In genomic region chr2:31467426-31467825, GRCh38 we compare ENCODE assay signal across 17 cellular contexts. TPM values are rescaled to one million over a fixed set of nuclear protein-coding genes. Genes with fewer than 3 reads are reported as not detected.
A peak's percentile ranks its signal among the peaks of the same experiment; 100 is the strongest.
DNase-seq lines count a peak whose midpoint lies in the region; ATAC-seq and TF ChIP-seq lines count a peak whose summit lies in the region.
"Had no signal": no experiment of that assay in that cellular context is flagged by ENCODE, and none has a peak within 500 bp of the region (broad histone marks: within the 10 kb centered on the region; RNA-seq: fewer than 3 reads in every experiment).

No MANE protein-coding gene starts in this region.

- H3K36me3 ChIP-seq in mucosa of descending colon (ENCODE audit: low read depth), result no peaks in the 10 kb centered on the region
- H3K36me3 ChIP-seq: BLaER1, lower lobe of right lung, thoracic aorta had no signal

- no peaks in the 10 kb centered on the region for H3K9me3 ChIP-seq in mucosa of descending colon
- H3K9me3 ChIP-seq: BLaER1, lower lobe of right lung, thoracic aorta had no signal

- peak; percentile 36 for ATAC-seq in mucosa of descending colon
- ATAC-seq: K562, lower lobe of right lung, SK-N-SH treated with all-trans-retinoic acid at 6 μM for 48 hours had no signal

- intact Hi-C loops in mucosa of descending colon (cut with DNase I, micrococcal nuclease), result no loop called here

- POLR2A ChIA-PET in RWPE1 (lab: Yijun Ruan, JAX; ENCODE audit: low non-redundant PET), result no interaction called here

- TF ChIP-seq CTCF in RWPE1 (conservative IDR thresholded peaks at IDR 0.05; ENCODE audit: low read depth), result no peak
- no peak for TF ChIP-seq CTCF in mucosa of descending colon (IDR thresholded peaks at IDR 0.05)
- TF ChIP-seq CTCF in GM13976 (IDR thresholded peaks at IDR 0.05; ENCODE audit: borderline replicate concordance, control extremely low read depth, extremely low read depth, insufficient read depth, missing control alignments), result no peak

- in situ Hi-C loops in GM13976 (cut with MboI; ENCODE audit: low sequenced_read_pairs, unreplicated experiment), result no loop called here

- no peak overlapping the region for H3K27ac ChIP-seq in RWPE1
- H3K27ac ChIP-seq: BLaER1, lower lobe of right lung, parathyroid adenoma, thoracic aorta had no signal

- no peaks in the 10 kb centered on the region for H3K4me1 ChIP-seq in mucosa of descending colon (ENCODE audit: low read depth)
- H3K4me1 ChIP-seq: BLaER1, lower lobe of right lung, parathyroid adenoma had no signal

- CTCF ChIA-PET in RWPE1 (lab: Yijun Ruan, JAX), result no interaction called here

- H3K4me3 ChIP-seq in mucosa of descending colon, result no peak overlapping the region
- H3K4me3 ChIP-seq: BLaER1, K562, lower lobe of right lung, skin epidermis, thoracic aorta had no signal

- peak; percentile 58 for DNase-seq in DMS53 (lab: John Stamatoyannopoulos, UW)
- peak; percentile 40 for DNase-seq in HT-29 (ENCODE audit: low spot score)
- peak; percentile 38 for DNase-seq in RWPE1 (ENCODE audit: low spot score)
- peak in 1 of 3 donors; percentile 1 for DNase-seq in mucosa of descending colon
- no peak for DNase-seq in NCI-H1694 treated with DMSO at 0.1 percent for 48 hours (lab: John Stamatoyannopoulos, UW)
- DNase-seq in SKM-1 (lab: John Stamatoyannopoulos, UW; ENCODE audit: unreplicated experiment), result no peak
- DNase-seq in GM13976 (ENCODE audit: low spot score), result no peak
- DNase-seq: activated naive CD4-positive, alpha-beta T cell treated with anti-CD3 and anti-CD28 coated beads, Interleukin-2, amount 10 ng/mL, durations not matched to agents 7 days and 5 days; lower lobe of right lung; naive B cell; NCI-H1048 had no signal

RNA-seq across cellular contexts. Expression of gene XDH, which starts 52.9 kb away (rescaled TPM):
- total RNA-seq in HT-29 (2014; rRNA removed; shearing (Covaris generic)), result 0.28 and 0.81 TPM in 2 replicates
- total RNA-seq in mucosa of descending colon, result 10 to 100 TPM; 18.4 to 75.4 (median 40.7) TPM
- total RNA-seq: thoracic aorta had no signal

Comparison
In these comparisons a context has a peak if more than half of its experiments do, and no peak if none do; other contexts are left out.
1. DNase-seq: peak in DMS53 (single experiment), HT-29 (single experiment) and RWPE1 (single experiment); none in NCI-H1694 treated with DMSO at 0.1 percent for 48 hours (single experiment), SKM-1 (single experiment) and GM13976 (single experiment).
2. RNA of gene XDH, which starts 52.9 kb away (total RNA-seq): 18.4 to 75.4 TPM in mucosa of descending colon; 0.28 to 0.81 TPM in HT-29; every median in the first group is over 10 times any median in the second.